ENCODE assay signal across 1 cellular context in genomic region chr4:159950707-159951106, GRCh38.
TF ChIP-seq lines count a peak whose summit lies in the region.

No MANE protein-coding gene starts in this region.

TF ChIP-seq in H1, 55 proteins besides CTCF, POLR2A, EP300 and RAD21 (continued from another document):
- TF ChIP-seq, protein P1, sequence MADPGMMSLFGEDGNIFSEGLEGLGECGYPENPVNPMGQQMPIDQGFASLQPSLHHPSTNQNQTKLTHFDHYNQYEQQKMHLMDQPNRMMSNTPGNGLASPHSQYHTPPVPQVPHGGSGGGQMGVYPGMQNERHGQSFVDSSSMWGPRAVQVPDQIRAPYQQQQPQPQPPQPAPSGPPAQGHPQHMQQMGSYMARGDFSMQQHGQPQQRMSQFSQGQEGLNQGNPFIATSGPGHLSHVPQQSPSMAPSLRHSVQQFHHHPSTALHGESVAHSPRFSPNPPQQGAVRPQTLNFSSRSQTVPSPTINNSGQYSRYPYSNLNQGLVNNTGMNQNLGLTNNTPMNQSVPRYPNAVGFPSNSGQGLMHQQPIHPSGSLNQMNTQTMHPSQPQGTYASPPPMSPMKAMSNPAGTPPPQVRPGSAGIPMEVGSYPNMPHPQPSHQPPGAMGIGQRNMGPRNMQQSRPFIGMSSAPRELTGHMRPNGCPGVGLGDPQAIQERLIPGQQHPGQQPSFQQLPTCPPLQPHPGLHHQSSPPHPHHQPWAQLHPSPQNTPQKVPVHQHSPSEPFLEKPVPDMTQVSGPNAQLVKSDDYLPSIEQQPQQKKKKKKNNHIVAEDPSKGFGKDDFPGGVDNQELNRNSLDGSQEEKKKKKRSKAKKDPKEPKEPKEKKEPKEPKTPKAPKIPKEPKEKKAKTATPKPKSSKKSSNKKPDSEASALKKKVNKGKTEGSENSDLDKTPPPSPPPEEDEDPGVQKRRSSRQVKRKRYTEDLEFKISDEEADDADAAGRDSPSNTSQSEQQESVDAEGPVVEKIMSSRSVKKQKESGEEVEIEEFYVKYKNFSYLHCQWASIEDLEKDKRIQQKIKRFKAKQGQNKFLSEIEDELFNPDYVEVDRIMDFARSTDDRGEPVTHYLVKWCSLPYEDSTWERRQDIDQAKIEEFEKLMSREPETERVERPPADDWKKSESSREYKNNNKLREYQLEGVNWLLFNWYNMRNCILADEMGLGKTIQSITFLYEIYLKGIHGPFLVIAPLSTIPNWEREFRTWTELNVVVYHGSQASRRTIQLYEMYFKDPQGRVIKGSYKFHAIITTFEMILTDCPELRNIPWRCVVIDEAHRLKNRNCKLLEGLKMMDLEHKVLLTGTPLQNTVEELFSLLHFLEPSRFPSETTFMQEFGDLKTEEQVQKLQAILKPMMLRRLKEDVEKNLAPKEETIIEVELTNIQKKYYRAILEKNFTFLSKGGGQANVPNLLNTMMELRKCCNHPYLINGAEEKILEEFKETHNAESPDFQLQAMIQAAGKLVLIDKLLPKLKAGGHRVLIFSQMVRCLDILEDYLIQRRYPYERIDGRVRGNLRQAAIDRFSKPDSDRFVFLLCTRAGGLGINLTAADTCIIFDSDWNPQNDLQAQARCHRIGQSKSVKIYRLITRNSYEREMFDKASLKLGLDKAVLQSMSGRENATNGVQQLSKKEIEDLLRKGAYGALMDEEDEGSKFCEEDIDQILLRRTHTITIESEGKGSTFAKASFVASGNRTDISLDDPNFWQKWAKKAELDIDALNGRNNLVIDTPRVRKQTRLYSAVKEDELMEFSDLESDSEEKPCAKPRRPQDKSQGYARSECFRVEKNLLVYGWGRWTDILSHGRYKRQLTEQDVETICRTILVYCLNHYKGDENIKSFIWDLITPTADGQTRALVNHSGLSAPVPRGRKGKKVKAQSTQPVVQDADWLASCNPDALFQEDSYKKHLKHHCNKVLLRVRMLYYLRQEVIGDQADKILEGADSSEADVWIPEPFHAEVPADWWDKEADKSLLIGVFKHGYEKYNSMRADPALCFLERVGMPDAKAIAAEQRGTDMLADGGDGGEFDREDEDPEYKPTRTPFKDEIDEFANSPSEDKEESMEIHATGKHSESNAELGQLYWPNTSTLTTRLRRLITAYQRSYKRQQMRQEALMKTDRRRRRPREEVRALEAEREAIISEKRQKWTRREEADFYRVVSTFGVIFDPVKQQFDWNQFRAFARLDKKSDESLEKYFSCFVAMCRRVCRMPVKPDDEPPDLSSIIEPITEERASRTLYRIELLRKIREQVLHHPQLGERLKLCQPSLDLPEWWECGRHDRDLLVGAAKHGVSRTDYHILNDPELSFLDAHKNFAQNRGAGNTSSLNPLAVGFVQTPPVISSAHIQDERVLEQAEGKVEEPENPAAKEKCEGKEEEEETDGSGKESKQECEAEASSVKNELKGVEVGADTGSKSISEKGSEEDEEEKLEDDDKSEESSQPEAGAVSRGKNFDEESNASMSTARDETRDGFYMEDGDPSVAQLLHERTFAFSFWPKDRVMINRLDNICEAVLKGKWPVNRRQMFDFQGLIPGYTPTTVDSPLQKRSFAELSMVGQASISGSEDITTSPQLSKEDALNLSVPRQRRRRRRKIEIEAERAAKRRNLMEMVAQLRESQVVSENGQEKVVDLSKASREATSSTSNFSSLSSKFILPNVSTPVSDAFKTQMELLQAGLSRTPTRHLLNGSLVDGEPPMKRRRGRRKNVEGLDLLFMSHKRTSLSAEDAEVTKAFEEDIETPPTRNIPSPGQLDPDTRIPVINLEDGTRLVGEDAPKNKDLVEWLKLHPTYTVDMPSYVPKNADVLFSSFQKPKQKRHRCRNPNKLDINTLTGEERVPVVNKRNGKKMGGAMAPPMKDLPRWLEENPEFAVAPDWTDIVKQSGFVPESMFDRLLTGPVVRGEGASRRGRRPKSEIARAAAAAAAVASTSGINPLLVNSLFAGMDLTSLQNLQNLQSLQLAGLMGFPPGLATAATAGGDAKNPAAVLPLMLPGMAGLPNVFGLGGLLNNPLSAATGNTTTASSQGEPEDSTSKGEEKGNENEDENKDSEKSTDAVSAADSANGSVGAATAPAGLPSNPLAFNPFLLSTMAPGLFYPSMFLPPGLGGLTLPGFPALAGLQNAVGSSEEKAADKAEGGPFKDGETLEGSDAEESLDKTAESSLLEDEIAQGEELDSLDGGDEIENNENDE (IDR thresholded peaks at IDR 0.05; ENCODE audit: insufficient replicate concordance, low read length): peak; percentile 71
- TF ChIP-seq HDAC2 (IDR thresholded peaks at IDR 0.05; ENCODE audit: borderline replicate concordance in 1 of 2, low read depth in 2 of 2, low read length in 2 of 2): no peak
- no peak for TF ChIP-seq FOSL1 (IDR thresholded peaks at IDR 0.05; ENCODE audit: insufficient read depth, low read depth, low read length)
